In the genomic region with DNA sequence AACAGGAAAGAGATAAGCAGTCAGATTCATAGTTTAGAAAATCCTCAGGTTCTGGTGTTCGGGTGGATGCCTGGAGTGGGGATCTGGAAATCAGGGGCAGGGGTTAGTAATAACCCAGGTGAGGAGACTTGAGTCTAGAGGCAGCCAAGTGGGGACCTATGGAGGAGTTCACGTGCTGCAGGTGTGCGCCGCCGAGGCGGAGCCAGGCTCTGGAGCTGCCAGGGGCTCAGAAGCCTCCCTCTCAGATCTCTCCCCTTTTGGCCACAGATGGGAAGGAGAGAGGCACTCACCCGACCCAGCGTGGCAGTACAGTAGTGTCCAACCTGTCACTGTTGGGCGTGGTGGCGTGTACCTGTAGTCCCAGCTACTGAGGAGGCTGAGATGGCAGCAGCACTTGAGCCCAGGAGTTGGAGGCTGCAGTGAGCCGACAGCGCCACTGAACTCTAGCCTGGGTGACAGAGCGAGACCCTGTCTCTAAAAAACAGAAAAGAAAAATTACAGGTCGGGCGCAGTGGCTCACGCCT, we compare ENCODE assay signal across 9 cellular contexts. TPM values are rescaled to one million over a fixed set of nuclear protein-coding genes. Genes with fewer than 3 reads are reported as not detected.
DNase-seq lines count a peak whose midpoint lies in the region; ATAC-seq, FAIRE-seq and TF ChIP-seq lines count a peak whose summit lies in the region.
"Had no signal": no experiment of that assay in that cellular context is flagged by ENCODE, and none has a peak within 500 bp of the region (broad histone marks: within the 10 kb centered on the region; RNA-seq: fewer than 3 reads in every experiment).

No MANE protein-coding gene starts in this region.

- H3K9ac ChIP-seq in astrocyte (ENCODE audit: low read length), result no peak overlapping the region

- intact Hi-C loops in heart right ventricle (cut with DNase I), result loop anchor here in 4 of 10 donors (5.0 kb wide), 2 partner anchors 67 to 132 kb away; a partner anchor contains a TSS
- intact Hi-C loops in Right ventricle myocardium superior (cut with DNase I), result loop anchor here (5.0 kb wide), 1 partner anchor 67 kb away; a partner anchor contains a TSS
- intact Hi-C loops in natural killer cell (cut with micrococcal nuclease), result loop anchor here (1.0 to 5.0 kb wide), 5 partner anchors 27 to 125 kb away; a partner anchor contains a TSS

- peaks cover 19% of the 10 kb centered on the region for H3K4me1 Mint-ChIP-seq in astrocyte (ENCODE audit: low read depth, unreplicated experiment)
- H3K4me1 Mint-ChIP-seq in natural killer cell, result peaks cover 40% of the 10 kb centered on the region in 2 donors

- no peak overlapping the region for H3K4me2 ChIP-seq in astrocyte (ENCODE audit: low read length)

- H3K4me3 Mint-ChIP-seq in astrocyte (ENCODE audit: unreplicated experiment) (no peak overlapping the region), natural killer cell (peak overlapping the region; percentile 80)

- H3K27ac Mint-ChIP-seq in astrocyte (ENCODE audit: unreplicated experiment) (peak overlapping the region; percentile 53), natural killer cell (peak overlapping the region; percentile 97 to 99)

- 97 to 98% methylated on average over 16 of the region's 16 CpGs for WGBS in heart right ventricle, 2 donors

- H3K36me3 Mint-ChIP-seq in astrocyte (ENCODE audit: low read depth, unreplicated experiment) (no peaks in the 10 kb centered on the region), natural killer cell (no peaks in the 10 kb centered on the region)

- TF ChIP-seq CTCF in heart right ventricle (IDR thresholded peaks at IDR 0.05), result no peak
- TF ChIP-seq CTCF in astrocyte (IDR thresholded peaks at IDR 0.05; ENCODE audit: insufficient read depth, low read depth, low read length), result no peak
- TF ChIP-seq CTCF in natural killer cell (IDR thresholded peaks at IDR 0.05), result no peak
- no peak for TF ChIP-seq CTCF in foreskin keratinocyte (conservative IDR thresholded peaks at IDR 0.05)

- H4K20me1 ChIP-seq in astrocyte (ENCODE audit: insufficient read depth, low read length), result no peaks in the 10 kb centered on the region

- DNase-seq in heart right ventricle, result no peak
- no peak for DNase-seq in Right ventricle myocardium superior
- DNase-seq in astrocyte (ENCODE audit: low read depth), result no peak
- DNase-seq in natural killer cell, result no peak
- DNase-seq in urothelium cell line (ENCODE audit: low spot score), result no peak
- DNase-seq in foreskin keratinocyte, result no peak
- DNase-seq in NAMALWA (ENCODE audit: low spot score), result no peak
- no peak for DNase-seq in DMS 273 (lab: John Stamatoyannopoulos, UW; ENCODE audit: unreplicated experiment)
- DNase-seq: adrenal gland had no signal

- H3K9me3 ChIP-seq in heart right ventricle, result no peaks in the 10 kb centered on the region
- no peaks in the 10 kb centered on the region for H3K9me3 ChIP-seq in astrocyte (ENCODE audit: insufficient read depth, low read depth, low read length)
- H3K9me3 ChIP-seq: adrenal gland had no signal

- FAIRE-seq in astrocyte (lab: Jason Lieb, UNC), result no peak
- peak; percentile 20 for FAIRE-seq in urothelium cell line (lab: Jason Lieb, UNC)

- H3K4me3 ChIP-seq in heart right ventricle (peak overlapping the region in 2 of 10 donors; percentile 54), astrocyte (ENCODE audit: insufficient read depth, low read depth, low read length) (no peak overlapping the region)

- ATAC-seq in heart right ventricle, result no peak
- ATAC-seq in Right ventricle myocardium superior (ENCODE audit: poor library complexity), result no peak
- no peak for ATAC-seq in natural killer cell
- no peak for ATAC-seq in foreskin keratinocyte

- no peaks in the 10 kb centered on the region for H3K27me3 ChIP-seq in heart right ventricle
- no peaks in the 10 kb centered on the region for H3K27me3 ChIP-seq in astrocyte (ENCODE audit: insufficient read depth, low read length)
- no peaks in the 10 kb centered on the region for H3K27me3 ChIP-seq in foreskin keratinocyte
- H3K27me3 ChIP-seq: adrenal gland had no signal

- H3K27me3 Mint-ChIP-seq in astrocyte (ENCODE audit: low read depth, unreplicated experiment), result no peaks in the 10 kb centered on the region
- no peaks in the 10 kb centered on the region for H3K27me3 Mint-ChIP-seq in natural killer cell (ENCODE audit: low read depth in 2 of 2)

- H2AFZ ChIP-seq in astrocyte (ENCODE audit: low read depth, low read length), result no peak overlapping the region

- peaks cover 3% of the 10 kb centered on the region for H3K9me3 Mint-ChIP-seq in astrocyte (ENCODE audit: unreplicated experiment)
- no peaks in the 10 kb centered on the region for H3K9me3 Mint-ChIP-seq in natural killer cell

- no peaks in the 10 kb centered on the region for H3K36me3 ChIP-seq in heart right ventricle
- no peaks in the 10 kb centered on the region for H3K36me3 ChIP-seq in astrocyte (ENCODE audit: insufficient read depth, low read length)
- H3K36me3 ChIP-seq: adrenal gland had no signal

- H3K27ac ChIP-seq in heart right ventricle (peak overlapping the region in 9 of 10 donors; percentile 87 to 97 (median 95)), astrocyte (ENCODE audit: low read depth, low read length) (no peak overlapping the region), foreskin keratinocyte (no peak overlapping the region)

- peaks cover 2% of the 10 kb centered on the region for H3K79me2 ChIP-seq in astrocyte (ENCODE audit: insufficient read depth, low read length)

- peaks cover 26 to 98% (median 74%) of the 10 kb centered on the region in 9 donors for H3K4me1 ChIP-seq in heart right ventricle
- H3K4me1 ChIP-seq in astrocyte (ENCODE audit: insufficient read depth, low read length), result peaks cover 29% of the 10 kb centered on the region
- peaks cover 8% of the 10 kb centered on the region for H3K4me1 ChIP-seq in foreskin keratinocyte

RNA-seq across cellular contexts. Expression of a gene that starts 27.5 kb away (rescaled TPM):
- 100 to 1,000 TPM; 107 to 142 (median 122) TPM for total RNA-seq in heart right ventricle
- polyA plus RNA-seq in heart right ventricle, result 100 to 1,000 TPM; 103 to 155 TPM
- total RNA-seq in Right ventricle myocardium superior, result 123 TPM
- 56.4 and 61.0 TPM in 2 replicates for total RNA-seq in astrocyte
- total RNA-seq in natural killer cell, result 10 to 100 TPM; 35.5 to 45.4 (median 41.5) TPM
- total RNA-seq in foreskin keratinocyte, result 27.6 and 37.6 TPM in 2 replicates
- 89.9 and 92.2 TPM in 2 replicates for polyA plus RNA-seq in foreskin keratinocyte

RNA-seq across cellular contexts. Expression of a gene that starts 52.9 kb away (rescaled TPM):
- total RNA-seq in heart right ventricle, result 10 to 100 TPM in 3 of 10 donors, 1 to 10 TPM in 7; 6.3 to 15.7 (median 8.6) TPM
- 1 to 10 TPM; 2.2 to 2.4 TPM for polyA plus RNA-seq in heart right ventricle
- total RNA-seq in Right ventricle myocardium superior, result 10.3 TPM
- total RNA-seq in astrocyte, result 5.3 and 5.9 TPM in 2 replicates
- total RNA-seq in natural killer cell, result 1 to 10 TPM; 1.7 to 2.0 (median 1.9) TPM
- 5.7 and 6.2 TPM in 2 replicates for total RNA-seq in foreskin keratinocyte
- 2.5 and 3.2 TPM in 2 replicates for polyA plus RNA-seq in foreskin keratinocyte

Comparison
In these comparisons a context has a peak if more than half of its experiments do, and no peak if none do; other contexts are left out.
1. H3K27ac ChIP-seq: peak in heart right ventricle (9 of 10); none in astrocyte (single experiment) and foreskin keratinocyte (single experiment).